8 cellular contexts compared by ENCODE assay signal in the genomic region with DNA sequence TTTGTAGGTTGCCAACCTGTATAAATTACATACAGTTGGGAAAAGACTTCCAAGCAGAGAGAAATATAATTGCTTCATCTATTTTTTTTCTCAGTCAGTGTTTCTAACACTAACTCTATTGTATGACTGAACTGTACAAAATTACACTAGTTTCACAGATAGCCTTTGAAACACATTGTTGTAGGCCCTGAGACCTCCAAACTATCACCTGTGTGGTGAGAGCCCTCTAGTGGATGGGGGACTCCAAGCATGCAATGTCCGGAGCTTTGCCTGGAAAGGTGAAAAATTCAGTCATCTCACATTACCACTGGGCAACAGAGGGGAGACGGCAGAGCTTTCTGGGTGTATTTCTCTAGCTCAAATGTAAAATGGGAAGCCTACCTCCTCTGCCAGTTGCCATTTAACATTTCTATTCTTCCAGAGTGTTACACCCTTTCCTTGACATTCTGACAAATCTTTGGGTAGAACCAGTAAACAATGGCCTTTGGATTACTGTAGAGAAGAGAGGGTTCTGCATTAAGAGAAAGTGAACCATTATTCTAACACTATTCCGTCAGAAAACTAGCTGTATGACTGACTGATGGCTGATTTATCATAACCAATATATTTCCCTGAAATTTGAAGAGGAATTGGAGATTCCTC.
A peak's percentile ranks its signal among the peaks of the same experiment; 100 is the strongest.
DNase-seq lines count a peak whose midpoint lies in the region; ATAC-seq and TF ChIP-seq lines count a peak whose summit lies in the region.

No MANE protein-coding gene starts in this region.

- BruUV-seq in Panc1 (replicated peaks; lab: Mats Ljungman, UMichigan) = no TSS peak

- H3K9me3 ChIP-seq in Panc1 (ENCODE audit: control insufficient read depth, insufficient read depth, low read depth, low read length) (no peaks in the 10 kb centered on the region), right lobe of liver (no peaks in the 10 kb centered on the region), upper lobe of left lung (no peaks in the 10 kb centered on the region)

- TF ChIP-seq CTCF in Panc1 (IDR thresholded peaks at IDR 0.05) = peak; percentile 87
- peak; percentile 85 for TF ChIP-seq CTCF in chondrocyte (IDR thresholded peaks at IDR 0.05)
- TF ChIP-seq CTCF in right lobe of liver (IDR thresholded peaks at IDR 0.05) = peak; percentile 70 to 83 (median 75)
- TF ChIP-seq CTCF in upper lobe of left lung (IDR thresholded peaks at IDR 0.05) = peak in 5 of 6 experiments; percentile 35 to 55 (median 39)

- TF ChIP-seq POLR2A in right lobe of liver (IDR thresholded peaks at IDR 0.05) (no peak), upper lobe of left lung (IDR thresholded peaks at IDR 0.05) (no peak)

- 42% methylated on average over 3 of the region's 3 CpGs for WGBS in right lobe of liver (ENCODE audit: insufficient coverage, low coverage, low lambda C conversion rate, missing lambda C conversion rate)
- 60 to 68% methylated on average over 3 of the region's 3 CpGs for WGBS in upper lobe of left lung, 2 donors

- intact Hi-C loops in Panc1 (cut with micrococcal nuclease; ENCODE audit: unreplicated experiment) (loop anchor here (5.0 kb wide), 1 partner anchor 184 kb away; no protein-coding TSS in a partner anchor), right lobe of liver (cut with DNase I) (no loop called here)

- POLR2A ChIA-PET in Panc1 (lab: Charles Lee) = interaction anchor here (0.6 kb wide), 1 partner anchor 137 kb away, joined by 3 read pairs; no protein-coding TSS in a partner anchor

- H3K27me3 ChIP-seq in H7 (ENCODE audit: control insufficient read depth, insufficient read depth, low read length) (no peaks in the 10 kb centered on the region), Panc1 (ENCODE audit: control insufficient read depth, insufficient read depth, low read length) (no peaks in the 10 kb centered on the region), right lobe of liver (no peaks in the 10 kb centered on the region), upper lobe of left lung (no peaks in the 10 kb centered on the region)

- no peak overlapping the region for H3K4me3 ChIP-seq in H7 (ENCODE audit: insufficient read depth, low read depth, low read length)
- H3K4me3 ChIP-seq in Panc1 (ENCODE audit: low read depth in 2 of 2, low read length in 2 of 2) = no peak overlapping the region
- no peak overlapping the region for H3K4me3 ChIP-seq in right lobe of liver
- H3K4me3 ChIP-seq in upper lobe of left lung = no peak overlapping the region

- ATAC-seq in Panc1 (peak; percentile 88), right lobe of liver (peak; percentile 91 to 97 (median 95)), upper lobe of left lung (ENCODE audit: low FRiP score in 2 of 2) (peak in 1 of 2 donors; percentile 48)

- no peaks in the 10 kb centered on the region for H3K36me3 Mint-ChIP-seq in chondrocyte (ENCODE audit: low read depth)

- CTCF ChIA-PET in Panc1 (lab: Charles Lee) = interaction anchor here (0.6 kb wide), 3 partner anchors 182 to 923 kb away, joined by 6 to 8 read pairs (median 6); no protein-coding TSS in a partner anchor

- H3K27ac ChIP-seq in Panc1 (ENCODE audit: low read length) (no peak overlapping the region), right lobe of liver (no peak overlapping the region), upper lobe of left lung (no peak overlapping the region)

- no peaks in the 10 kb centered on the region; the same call in 1 of the 2 replicates for H3K4me1 ChIP-seq in Panc1 (ENCODE audit: control insufficient read depth, insufficient read depth, low read length)
- H3K4me1 ChIP-seq in right lobe of liver = peaks cover 0 to 10% (median 0%) of the 10 kb centered on the region in 4 donors
- no peaks in the 10 kb centered on the region for H3K4me1 ChIP-seq in upper lobe of left lung

- DNase-seq in activated T-cell treated with anti-CD3 and anti-CD28 coated beads for 48 hours (ENCODE audit: low read depth) (peak; percentile 4), H7 (peak; percentile 61), KG1 (lab: John Stamatoyannopoulos, UW) (peak; percentile 10), Panc1 (ENCODE audit: low read depth, low spot score) (peak; percentile 68), chondrocyte (ENCODE audit: low spot score) (no peak), right lobe of liver (peak; percentile 34 to 61 (median 39)), upper lobe of left lung (peak in 1 of 2 donors; percentile 24)
- no peak for DNase-seq in activated T-cell treated with anti-CD3 and anti-CD28 coated beads, Interleukin-2, amount 50 U/mL, for 1 hour

- H3K36me3 ChIP-seq in H7 (replicated peaks; ENCODE audit: control insufficient read depth, insufficient read depth, low read length) (no peaks in the 10 kb centered on the region), Panc1 (ENCODE audit: control insufficient read depth, insufficient read depth, low read length) (no peaks in the 10 kb centered on the region), right lobe of liver (no peaks in the 10 kb centered on the region), upper lobe of left lung (no peaks in the 10 kb centered on the region)

- H3K4me3 Mint-ChIP-seq in chondrocyte (ENCODE audit: unreplicated experiment) = no peak overlapping the region

- H3K9me3 Mint-ChIP-seq in chondrocyte (ENCODE audit: low read depth) = peaks cover 6% of the 10 kb centered on the region

- no peak for TF ChIP-seq EP300 in upper lobe of left lung (IDR thresholded peaks at IDR 0.05)

- H3K27ac Mint-ChIP-seq in chondrocyte (ENCODE audit: unreplicated experiment) = no peak overlapping the region

- in situ Hi-C loops in Panc1 (cut with HindIII; ENCODE audit: low pct_unique_long_range_greater_than_20kb, low sequenced_read_pairs) = no loop called here

- no peaks in the 10 kb centered on the region for H3K27me3 Mint-ChIP-seq in chondrocyte (ENCODE audit: low read depth)

- H3K4me1 Mint-ChIP-seq in chondrocyte (ENCODE audit: low read depth) = peaks cover 6% of the 10 kb centered on the region

Comparison
In these comparisons a context has a peak if more than half of its experiments do, and no peak if none do; other contexts are left out.
1. DNase-seq: peak in activated T-cell treated with anti-CD3 and anti-CD28 coated beads for 48 hours (single experiment), H7 (single experiment), KG1 (single experiment), Panc1 (single experiment) and right lobe of liver (3 of 3); none in activated T-cell treated with anti-CD3 and anti-CD28 coated beads, Interleukin-2, amount 50 U/mL, for 1 hour (single experiment) and chondrocyte (single experiment).
2. Peak in every context shown above with its lines, with median percentiles within 50 percentile points of each other: CTCF ChIP-seq.